In genomic region chr2:140288726-140289125, GRCh38 we compare ENCODE assay signal across 8 cellular contexts.
"Had no signal": no experiment of that assay in that cellular context is flagged by ENCODE, and none has a peak within 500 bp of the region (broad histone marks: within the 10 kb centered on the region; RNA-seq: fewer than 3 reads in every experiment).

No MANE protein-coding gene starts in this region.

- DNase-seq: GM23248, GOT3, H7, IMR-90, KG1 had no signal

- H2AFZ ChIP-seq: GM23248 had no signal

- H3K9me3 ChIP-seq: HAP-1 had no signal

- H3K36me3 ChIP-seq: HAP-1 had no signal

- H3K4me3 ChIP-seq: GM23248, HAP-1, K562 had no signal

- ATAC-seq: K562 had no signal

- H3K27ac ChIP-seq: GM23248, HL-60 had no signal

- H3K9ac ChIP-seq: GM23248 had no signal

- FAIRE-seq: K562 had no signal
